41 cellular contexts compared by ENCODE assay signal in genomic region chr20:34237942-34238341, GRCh38. TPM values are rescaled to one million over a fixed set of nuclear protein-coding genes. Genes with fewer than 3 reads are reported as not detected.
"Had no signal": no experiment of that assay in that cellular context is flagged by ENCODE, and none has a peak within 500 bp of the region (broad histone marks: within the 10 kb centered on the region; RNA-seq: fewer than 3 reads in every experiment).

No MANE protein-coding gene starts in this region.

- H3K4me3 Mint-ChIP-seq: activated naive CD4-positive, alpha-beta T cell treated with anti-CD3 and anti-CD28 coated beads for 36 hours; activated naive CD4-positive, alpha-beta T cell treated with anti-CD3 and anti-CD28 coated beads, Interleukin-2, amount 10 ng/mL, durations not matched to agents 7 days and 5 days; activated naive CD4-positive, alpha-beta T cell treated with anti-CD3 and anti-CD28 coated beads, Interleukin-2, amount 50 U/mL, for 24 hours; activated naive CD8-positive, alpha-beta T cell; activated naive CD8-positive, alpha-beta T cell treated with anti-CD3 and anti-CD28 coated beads, Interleukin-2, amount 10 ng/mL, durations not matched to agents 7 days and 5 days; activated naive CD8-positive, alpha-beta T cell treated with anti-CD3 and anti-CD28 coated beads, Interleukin-2, amount 50 U/mL, for 24 hours; activated T-cell treated with anti-CD3 and anti-CD28 coated beads, Interleukin-2, amount 50 U/mL, for 24 hours; activated T-cell treated with anti-CD3 and anti-CD28 coated beads, Interleukin-2, amount 50 U/mL, for 4 hours; activated T-cell treated with anti-CD3 and anti-CD28 coated beads, Interleukin-2, amount 50 U/mL, for 72 hours; activated T-helper 1 cell treated with anti-CD3 and anti-CD28 coated beads, Interleukin-12 subunit alpha, Interleukin-12 subunit beta, Interleukin-2, Interleukin-4 antibody, amounts not matched to agents 30 ng/mL and 10 ng/mL and 1 ng/mL, durations not matched to agents 14 hours and 24 hours and 36 hours; activated T-helper 17 cell treated with anti-CD3 and anti-CD28 coated beads, Interleukin-2, amount 50 U/mL, for 72 hours; brain; central memory CD8-positive, alpha-beta T cell had no signal

- H3K4me1 Mint-ChIP-seq: activated T-helper 17 cell treated with anti-CD3 and anti-CD28 coated beads, Interleukin-2, amount 50 U/mL, for 72 hours; central memory CD8-positive, alpha-beta T cell had no signal

- H3K4me1 ChIP-seq: adrenal gland, ascending aorta, breast epithelium had no signal

- DNase-seq: activated effector memory CD4-positive, alpha-beta T cell treated with anti-CD3 and anti-CD28 coated beads, Interleukin-2, amount 50 U/mL, for 16 hours; activated effector memory CD4-positive, alpha-beta T cell treated with Interleukin-2 at 50 U/mL for 16 hours; activated gamma-delta T cell; activated gamma-delta T cell treated with Interleukin-2 at 50 U/mL for 16 hours; activated naive CD4-positive, alpha-beta T cell; activated naive CD4-positive, alpha-beta T cell treated with anti-CD3 and anti-CD28 coated beads for 36 hours; activated naive CD4-positive, alpha-beta T cell treated with anti-CD3 and anti-CD28 coated beads, Interleukin-2, amount 10 ng/mL, durations not matched to agents 7 days and 5 days; activated naive CD4-positive, alpha-beta T cell treated with anti-CD3 and anti-CD28 coated beads, Interleukin-2, amount 50 U/mL, for 16 hours; activated naive CD4-positive, alpha-beta T cell treated with Interleukin-2 at 50 U/mL for 16 hours; activated naive CD8-positive, alpha-beta T cell treated with anti-CD3 and anti-CD28 coated beads, Interleukin-2, amount 10 ng/mL, durations not matched to agents 7 days and 5 days; activated naive CD8-positive, alpha-beta T cell treated with anti-CD3 and anti-CD28 coated beads, Interleukin-2, amount 50 U/mL, for 24 hours; activated T-cell treated with anti-CD3 and anti-CD28 coated beads, Interleukin-2, amount 50 U/mL, for 1 hour; activated T-cell treated with anti-CD3 and anti-CD28 coated beads, Interleukin-2, amount 50 U/mL, for 24 hours; activated T-cell treated with anti-CD3 and anti-CD28 coated beads, Interleukin-2, amount 50 U/mL, for 4 hours; activated T-cell treated with anti-CD3 and anti-CD28 coated beads, Interleukin-2, amount 50 U/mL, for 48 hours; activated T-cell treated with anti-CD3 and anti-CD28 coated beads, Interleukin-2, amount 50 U/mL, for 72 hours; adrenal gland; amniotic stem cell; amygdala; anterior cingulate cortex; aorta; body of pancreas; brain microvascular endothelial cell; caudate nucleus; central memory CD4-positive, alpha-beta T cell; cerebellar nuclear complex had no signal

- FAIRE-seq: bronchial epithelial cell, colon had no signal

- H3K27ac Mint-ChIP-seq: activated naive CD4-positive, alpha-beta T cell treated with anti-CD3 and anti-CD28 coated beads for 36 hours; activated naive CD4-positive, alpha-beta T cell treated with anti-CD3 and anti-CD28 coated beads, Interleukin-2, amount 10 ng/mL, durations not matched to agents 7 days and 5 days; activated naive CD4-positive, alpha-beta T cell treated with anti-CD3 and anti-CD28 coated beads, Interleukin-2, amount 50 U/mL, for 24 hours; activated naive CD4-positive, alpha-beta T cell treated with anti-CD3 and anti-CD28 coated beads, Interleukin-2, amount 50 U/mL, for 72 hours; activated naive CD8-positive, alpha-beta T cell; activated naive CD8-positive, alpha-beta T cell treated with anti-CD3 and anti-CD28 coated beads, Interleukin-2, amount 10 ng/mL, durations not matched to agents 7 days and 5 days; activated naive CD8-positive, alpha-beta T cell treated with anti-CD3 and anti-CD28 coated beads, Interleukin-2, amount 50 U/mL, for 24 hours; activated T-cell treated with anti-CD3 and anti-CD28 coated beads, Interleukin-2, amount 50 U/mL, for 24 hours; activated T-cell treated with anti-CD3 and anti-CD28 coated beads, Interleukin-2, amount 50 U/mL, for 72 hours; activated T-helper 1 cell treated with anti-CD3 and anti-CD28 coated beads, Interleukin-12 subunit alpha, Interleukin-12 subunit beta, Interleukin-2, Interleukin-4 antibody, amounts not matched to agents 30 ng/mL and 10 ng/mL and 1 ng/mL, durations not matched to agents 14 hours and 24 hours and 36 hours; activated T-helper 17 cell treated with anti-CD3 and anti-CD28 coated beads, Interleukin-2, amount 50 U/mL, for 72 hours; activated T-helper 2 cell treated with anti-CD3 and anti-CD28 coated beads, Interferon-gamma antibody, Interleukin-2, Interleukin-4, amounts not matched to agents 10 μg/mL and 5 μg/mL and 100 μg/mL, durations not matched to agents 14 hours and 24 hours and 36 hours; brain had no signal

- H3K27ac ChIP-seq: adrenal gland, ascending aorta, body of pancreas, brain microvascular endothelial cell, breast epithelium, cardiac muscle cell had no signal

- H3K9me3 ChIP-seq: body of pancreas had no signal

- H3K4me3 ChIP-seq: adrenal gland, ascending aorta, body of pancreas, breast epithelium, cardiac muscle cell had no signal

- H3K36me3 ChIP-seq: adrenal gland, ascending aorta, brain microvascular endothelial cell, breast epithelium, cardiac muscle cell had no signal

- H3K27me3 Mint-ChIP-seq: activated naive CD4-positive, alpha-beta T cell treated with anti-CD3 and anti-CD28 coated beads, Interleukin-2, amount 50 U/mL, for 24 hours had no signal

- H3K27me3 ChIP-seq: adrenal gland, ascending aorta, body of pancreas, breast epithelium, cardiac muscle cell had no signal

RNA-seq across cellular contexts. Expression of gene ASIP, which starts 3.3 kb away (rescaled TPM):
- total RNA-seq: activated naive CD4-positive, alpha-beta T cell treated with anti-CD3 and anti-CD28 coated beads for 36 hours; activated naive CD4-positive, alpha-beta T cell treated with anti-CD3 and anti-CD28 coated beads, Interleukin-2, amount 50 U/mL, for 72 hours; activated naive CD8-positive, alpha-beta T cell treated with anti-CD3 and anti-CD28 coated beads, Interleukin-2, amount 10 ng/mL, durations not matched to agents 7 days and 5 days; activated T-cell treated with anti-CD3 and anti-CD28 coated beads, Interleukin-2, amount 50 U/mL, for 4 hours; activated T-cell treated with anti-CD3 and anti-CD28 coated beads, Interleukin-2, amount 50 U/mL, for 72 hours; activated T-helper 1 cell treated with anti-CD3 and anti-CD28 coated beads, Interleukin-12 subunit alpha, Interleukin-12 subunit beta, Interleukin-2, Interleukin-4 antibody, amounts not matched to agents 30 ng/mL and 10 ng/mL and 1 ng/mL, durations not matched to agents 14 hours and 24 hours and 36 hours; activated T-helper 17 cell treated with anti-CD3 and anti-CD28 coated beads, Interleukin-2, amount 50 U/mL, for 72 hours; activated T-helper 2 cell treated with anti-CD3 and anti-CD28 coated beads, Interferon-gamma antibody, Interleukin-2, Interleukin-4, amounts not matched to agents 10 μg/mL and 5 μg/mL and 100 μg/mL, durations not matched to agents 14 hours and 24 hours and 36 hours; aorta; ascending aorta; body of pancreas; bronchial epithelial cell; cardiac muscle cell; cerebellum; chondrocyte had no signal
- polyA plus RNA-seq: aorta had no signal
